In the genomic region with DNA sequence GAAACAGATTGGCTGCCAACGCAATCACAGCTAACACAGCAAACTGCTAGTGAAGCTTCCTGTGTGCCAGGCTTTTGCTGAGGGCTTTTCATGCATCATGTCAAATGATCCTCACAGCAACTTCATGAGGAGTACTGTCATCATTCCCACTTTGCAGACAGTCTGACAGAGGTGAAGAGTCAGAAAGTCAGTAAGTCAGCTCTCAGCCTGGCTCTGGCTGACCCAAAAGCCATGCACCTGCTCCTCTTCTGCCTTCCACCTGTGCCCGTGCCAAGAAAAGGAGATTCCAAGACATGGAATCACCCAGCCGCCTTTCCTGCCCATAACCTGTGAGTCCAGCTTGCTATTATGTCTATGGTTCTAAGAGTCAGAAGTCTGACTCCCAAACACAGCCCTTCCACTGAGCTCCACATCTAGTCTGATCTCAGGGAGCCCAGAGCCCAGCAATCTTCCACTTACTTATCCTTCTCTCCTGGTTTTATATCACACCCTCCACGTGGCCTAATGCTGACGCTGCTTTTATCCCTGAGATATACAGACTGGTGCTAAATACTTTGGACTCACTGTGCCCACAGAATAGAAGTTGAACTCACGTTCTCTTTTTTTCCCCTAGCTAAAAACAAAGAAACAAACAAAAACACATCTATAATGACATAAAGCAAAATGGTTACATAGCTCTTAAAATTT, we compare ENCODE assay signal across 23 cellular contexts.
"Had no signal": no experiment of that assay in that cellular context is flagged by ENCODE, and none has a peak within 500 bp of the region (broad histone marks: within the 10 kb centered on the region; RNA-seq: fewer than 3 reads in every experiment).

No MANE protein-coding gene starts in this region.

- FAIRE-seq: colon, endometrium, keratinocyte had no signal

- H3K36me3 ChIP-seq: breast epithelium, gastrocnemius medialis, lower lobe of right lung, thyroid gland, upper lobe of left lung, vagina had no signal

- ATAC-seq: activated CD8-positive, alpha-beta memory T cell treated with anti-CD3 and anti-CD28 coated beads, Interleukin-2, amount 10 ng/mL, durations not matched to agents 7 days and 5 days; activated CD8-positive, alpha-beta T cell treated with anti-CD3 and anti-CD28 coated beads, Interleukin-2, amount 10 ng/mL, durations not matched to agents 7 days and 5 days; activated naive CD8-positive, alpha-beta T cell treated with anti-CD3 and anti-CD28 coated beads, Interleukin-2, amount 50 U/mL, for 24 hours; gastrocnemius medialis; lower lobe of right lung had no signal

- H3K27me3 ChIP-seq: breast epithelium, gastrocnemius medialis, thyroid gland, upper lobe of left lung, vagina had no signal

- H3K27ac ChIP-seq: breast epithelium, epithelial cell of prostate, gastrocnemius medialis, lower lobe of right lung, thyroid gland, upper lobe of left lung, vagina had no signal

- H3K9me3 ChIP-seq: breast epithelium, gastrocnemius medialis, lower lobe of right lung, thyroid gland, upper lobe of left lung, vagina had no signal

- H3K4me3 ChIP-seq: breast epithelium, gastrocnemius medialis, lower lobe of right lung, thyroid gland, upper lobe of left lung, vagina had no signal

- DNase-seq: activated B cell treated with CpG ODN at 0.5 μM for 24 hours; activated CD4-positive, alpha-beta T cell treated with anti-CD3 and anti-CD28 coated beads, Interleukin-2, amount 50 U/mL, for 1 hour; activated CD8-positive, alpha-beta memory T cell treated with anti-CD3 and anti-CD28 coated beads, Interleukin-2, amount 10 ng/mL, durations not matched to agents 7 days and 5 days; activated CD8-positive, alpha-beta T cell treated with anti-CD3 and anti-CD28 coated beads, Interleukin-2, amount 10 ng/mL, durations not matched to agents 7 days and 5 days; activated naive CD8-positive, alpha-beta T cell treated with anti-CD3 and anti-CD28 coated beads, Interleukin-2, amount 50 U/mL, for 24 hours; activated T-cell treated with anti-CD3 and anti-CD28 coated beads, Interleukin-2, amount 50 U/mL, for 48 hours; dermis blood vessel endothelial cell; effector CD8-positive, alpha-beta T cell; gastrocnemius medialis; glutamatergic neuron; hippocampal formation; lower lobe of right lung; mesendoderm; stimulated activated CD4-positive, alpha-beta T cell treated with anti-CD3 and anti-CD28 coated beads, Interleukin-2, amount 100 ng/mL, for 48 hours; T-helper 1 cell; thyroid gland; upper lobe of left lung had no signal

- H3K4me1 ChIP-seq: breast epithelium, thyroid gland, upper lobe of left lung had no signal
